1 cellular context compared by ENCODE assay signal in the genomic region with DNA sequence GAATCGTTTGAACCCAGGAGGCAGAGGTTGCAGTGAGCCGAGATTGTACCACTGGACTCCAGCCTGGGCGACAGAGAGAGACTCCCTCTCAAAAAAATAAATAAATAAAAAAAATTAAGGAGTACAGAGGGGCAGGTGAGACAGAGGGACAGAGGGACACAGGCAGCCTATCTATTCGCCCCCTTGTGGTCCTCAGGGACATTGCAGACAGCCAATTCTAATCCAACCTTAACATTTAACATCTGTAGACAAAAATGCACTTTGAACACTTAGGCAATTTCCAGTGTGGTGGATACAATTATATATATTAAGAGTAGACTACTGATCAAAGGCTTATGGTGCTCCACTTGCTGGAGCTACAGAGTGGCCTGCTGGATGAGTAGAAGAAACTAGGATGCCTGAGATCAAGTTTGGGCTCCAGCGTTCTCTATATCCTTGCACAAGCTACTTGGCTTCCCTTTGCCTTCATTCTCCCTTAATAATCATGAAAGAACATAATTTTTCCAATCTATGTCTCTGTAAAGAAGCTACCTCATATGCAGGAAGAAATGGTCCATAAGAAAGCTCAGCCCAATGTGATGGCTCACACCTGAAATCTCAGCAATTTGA.
TF ChIP-seq lines count a peak whose summit lies in the region.

No MANE protein-coding gene starts in this region.

TF ChIP-seq in H1, 55 proteins besides CTCF, POLR2A, EP300 and RAD21:
- TF ChIP-seq BCL11A (IDR thresholded peaks at IDR 0.05; ENCODE audit: low read depth in 2 of 2, low read length in 2 of 2) (no peak), CHD2 (IDR thresholded peaks at IDR 0.05; ENCODE audit: low read length) (no peak), KDM4A (IDR thresholded peaks at IDR 0.05; ENCODE audit: low read depth, low read length, severe bottlenecking) (no peak), RBBP5 (IDR thresholded peaks at IDR 0.05; ENCODE audit: borderline replicate concordance, low read depth, low read length) (no peak), CREB1 (IDR thresholded peaks at IDR 0.05) (no peak), SP4 (IDR thresholded peaks at IDR 0.05; ENCODE audit: low read length) (no peak), SAP30 (IDR thresholded peaks at IDR 0.05; ENCODE audit: insufficient read depth, insufficient replicate concordance, low read length) (no peak), TEAD4 (IDR thresholded peaks at IDR 0.05; ENCODE audit: low read depth, low read length) (no peak), HDAC6 (IDR thresholded peaks at IDR 0.05; ENCODE audit: low read depth, low read length) (no peak), CEBPB (IDR thresholded peaks at IDR 0.05; ENCODE audit: low read depth, low read length) (no peak), RFX5 (IDR thresholded peaks at IDR 0.05; ENCODE audit: borderline replicate concordance, low read depth, low read length) (no peak), CHD1 (IDR thresholded peaks at IDR 0.05; ENCODE audit: low read depth, low read length) (no peak), ZNF274 (IDR thresholded peaks at IDR 0.05; ENCODE audit: borderline replicate concordance, extremely low read depth, low read length) (no peak), ASH2L (IDR thresholded peaks at IDR 0.05; ENCODE audit: low read length) (no peak), ATF2 (IDR thresholded peaks at IDR 0.05; ENCODE audit: low read length) (no peak), SIN3A (conservative IDR thresholded peaks at IDR 0.05 in 1 of 2, IDR thresholded peaks at IDR 0.05 in 1 of 2; ENCODE audit: low read depth in 1 of 2, low read length in 2 of 2) (no peak), POU5F1 (IDR thresholded peaks at IDR 0.05; ENCODE audit: low read depth, low read length) (no peak)
- TF ChIP-seq, protein P1, sequence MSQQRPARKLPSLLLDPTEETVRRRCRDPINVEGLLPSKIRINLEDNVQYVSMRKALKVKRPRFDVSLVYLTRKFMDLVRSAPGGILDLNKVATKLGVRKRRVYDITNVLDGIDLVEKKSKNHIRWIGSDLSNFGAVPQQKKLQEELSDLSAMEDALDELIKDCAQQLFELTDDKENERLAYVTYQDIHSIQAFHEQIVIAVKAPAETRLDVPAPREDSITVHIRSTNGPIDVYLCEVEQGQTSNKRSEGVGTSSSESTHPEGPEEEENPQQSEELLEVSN (IDR thresholded peaks at IDR 0.05) = no peak
- TF ChIP-seq, protein P2, sequence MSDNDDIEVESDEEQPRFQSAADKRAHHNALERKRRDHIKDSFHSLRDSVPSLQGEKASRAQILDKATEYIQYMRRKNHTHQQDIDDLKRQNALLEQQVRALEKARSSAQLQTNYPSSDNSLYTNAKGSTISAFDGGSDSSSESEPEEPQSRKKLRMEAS (IDR thresholded peaks at IDR 0.05) = no peak
